4 cellular contexts compared by ENCODE assay signal in genomic region chr16:63850979-63851378, GRCh38.
"Had no signal": no experiment of that assay in that cellular context is flagged by ENCODE, and none has a peak within 500 bp of the region (broad histone marks: within the 10 kb centered on the region; RNA-seq: fewer than 3 reads in every experiment).

No MANE protein-coding gene starts in this region.

- DNase-seq: IMR-90 had no signal

- H3K4me3 ChIP-seq: K562 had no signal

- ATAC-seq: HepG2, K562 had no signal

- H3K27ac ChIP-seq: HL-60 had no signal
